ENCODE assay signal across 16 cellular contexts in genomic region chr18:45379903-45380302, GRCh38.
DNase-seq lines count a peak whose midpoint lies in the region; ATAC-seq and TF ChIP-seq lines count a peak whose summit lies in the region.
"Had no signal": no experiment of that assay in that cellular context is flagged by ENCODE, and none has a peak within 500 bp of the region (broad histone marks: within the 10 kb centered on the region; RNA-seq: fewer than 3 reads in every experiment).

No MANE protein-coding gene starts in this region.

- intact Hi-C loops in uterus (cut with DNase I; ENCODE audit: low total_unique reads), result no loop called here
- intact Hi-C loops in Right ventricle myocardium inferior (cut with DNase I), result loop anchor here (5.0 to 10.0 kb wide), 3 partner anchors 103 to 1755 kb away; no protein-coding TSS in a partner anchor

- peak; percentile 73 for ATAC-seq in GM18858 (IDR thresholded peaks at IDR 0.05; ENCODE audit: unreplicated experiment)
- peak; percentile 50 for ATAC-seq in GM21576 (IDR thresholded peaks at IDR 0.05; ENCODE audit: unreplicated experiment)
- peak; percentile 58 for ATAC-seq in HG03108 (IDR thresholded peaks at IDR 0.05; ENCODE audit: unreplicated experiment)
- no peak for ATAC-seq in Right ventricle myocardium inferior
- ATAC-seq: left colon had no signal

- no peaks in the 10 kb centered on the region for H3K27me3 ChIP-seq in uterus
- H3K27me3 ChIP-seq: BLaER1 treated with 17β-estradiol and CSF1 and Interleukin-3, amounts not matched to agents 10 nM and 100 nM had no signal

- DNase-seq in epithelial cell of esophagus (ENCODE audit: low read depth), result peak; percentile 41
- DNase-seq in uterus, result no peak
- DNase-seq in Right ventricle myocardium inferior (ENCODE audit: missing footprints), result no peak
- no peak for DNase-seq in NK-92 treated with Interleukin-12 subunit alpha and Interleukin-12 subunit beta, amount 100 ng/mL, for 24 hours (lab: John Stamatoyannopoulos, UW)
- no peak for DNase-seq in stimulated activated naive CD4-positive, alpha-beta T cell (lab: John Stamatoyannopoulos, UW)
- DNase-seq: activated CD4-positive, alpha-beta T cell treated with anti-CD3 and anti-CD28 coated beads for 48 hours; activated gamma-delta T cell treated with Interleukin-2 at 50 U/mL for 16 hours; left colon; naive B cell; NCI-H1930; stimulated activated CD4-positive, alpha-beta T cell treated with anti-CD3 and anti-CD28 coated beads, Interleukin-4, amount 100 ng/mL, for 1 hour; SW 1271 had no signal

- H3K36me3 ChIP-seq in uterus, result no peaks in the 10 kb centered on the region
- H3K36me3 ChIP-seq: BLaER1 treated with 17β-estradiol and CSF1 and Interleukin-3, amounts not matched to agents 10 nM and 100 nM had no signal

- TF ChIP-seq CTCF in epithelial cell of esophagus (IDR thresholded peaks at IDR 0.05; ENCODE audit: insufficient read depth, low read depth, low read length, missing control alignments) (no peak), uterus (IDR thresholded peaks at IDR 0.05) (no peak)

- no peak for TF ChIP-seq POLR2A in uterus (IDR thresholded peaks at IDR 0.05)

- H3K4me3 ChIP-seq in epithelial cell of esophagus (ENCODE audit: low read length), result no peak overlapping the region
- H3K4me3 ChIP-seq in uterus, result no peak overlapping the region
- H3K4me3 ChIP-seq: BLaER1 treated with 17β-estradiol and CSF1 and Interleukin-3, amounts not matched to agents 10 nM and 100 nM had no signal

- H3K27ac ChIP-seq in uterus, result no peak overlapping the region
- H3K27ac ChIP-seq: BLaER1 treated with 17β-estradiol and CSF1 and Interleukin-3, amounts not matched to agents 10 nM and 100 nM had no signal

- no peaks in the 10 kb centered on the region for H3K9me3 ChIP-seq in uterus
- H3K9me3 ChIP-seq: BLaER1 treated with 17β-estradiol and CSF1 and Interleukin-3, amounts not matched to agents 10 nM and 100 nM had no signal

- peaks cover 0 to 3% of the 10 kb centered on the region in 2 donors for H3K4me1 ChIP-seq in uterus
